Comparison of ENCODE assay signal across 2 cellular contexts in the genomic region with DNA sequence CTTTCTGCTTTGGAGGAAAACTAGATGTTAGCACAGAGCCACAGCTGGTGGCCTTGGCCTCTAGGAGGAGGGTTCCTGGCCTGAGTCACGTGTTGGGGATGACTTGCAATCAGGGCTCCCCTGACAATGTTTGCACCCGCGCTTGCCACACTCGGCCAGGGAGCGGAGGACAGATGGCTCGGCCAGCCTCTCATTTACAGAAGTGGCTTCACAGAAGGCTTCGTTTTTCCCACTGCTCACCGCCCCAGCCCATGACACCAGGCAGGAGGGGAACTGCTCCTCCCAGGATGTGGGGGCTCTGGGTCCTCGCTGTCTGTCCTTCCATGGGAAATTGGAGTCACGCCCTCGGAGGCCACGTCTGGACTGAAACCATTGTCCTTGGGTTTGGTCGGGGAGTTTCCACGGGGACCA.
TF ChIP-seq lines count a peak whose summit lies in the region.

No MANE protein-coding gene starts in this region.

TF ChIP-seq in GM23338, 12 proteins besides CTCF, POLR2A, EP300 and RAD21 (continues in another document):
- TF ChIP-seq EZH2 (IDR thresholded peaks at IDR 0.05; ENCODE audit: low read depth, unreplicated experiment) = no peak
- TF ChIP-seq, protein P1, sequence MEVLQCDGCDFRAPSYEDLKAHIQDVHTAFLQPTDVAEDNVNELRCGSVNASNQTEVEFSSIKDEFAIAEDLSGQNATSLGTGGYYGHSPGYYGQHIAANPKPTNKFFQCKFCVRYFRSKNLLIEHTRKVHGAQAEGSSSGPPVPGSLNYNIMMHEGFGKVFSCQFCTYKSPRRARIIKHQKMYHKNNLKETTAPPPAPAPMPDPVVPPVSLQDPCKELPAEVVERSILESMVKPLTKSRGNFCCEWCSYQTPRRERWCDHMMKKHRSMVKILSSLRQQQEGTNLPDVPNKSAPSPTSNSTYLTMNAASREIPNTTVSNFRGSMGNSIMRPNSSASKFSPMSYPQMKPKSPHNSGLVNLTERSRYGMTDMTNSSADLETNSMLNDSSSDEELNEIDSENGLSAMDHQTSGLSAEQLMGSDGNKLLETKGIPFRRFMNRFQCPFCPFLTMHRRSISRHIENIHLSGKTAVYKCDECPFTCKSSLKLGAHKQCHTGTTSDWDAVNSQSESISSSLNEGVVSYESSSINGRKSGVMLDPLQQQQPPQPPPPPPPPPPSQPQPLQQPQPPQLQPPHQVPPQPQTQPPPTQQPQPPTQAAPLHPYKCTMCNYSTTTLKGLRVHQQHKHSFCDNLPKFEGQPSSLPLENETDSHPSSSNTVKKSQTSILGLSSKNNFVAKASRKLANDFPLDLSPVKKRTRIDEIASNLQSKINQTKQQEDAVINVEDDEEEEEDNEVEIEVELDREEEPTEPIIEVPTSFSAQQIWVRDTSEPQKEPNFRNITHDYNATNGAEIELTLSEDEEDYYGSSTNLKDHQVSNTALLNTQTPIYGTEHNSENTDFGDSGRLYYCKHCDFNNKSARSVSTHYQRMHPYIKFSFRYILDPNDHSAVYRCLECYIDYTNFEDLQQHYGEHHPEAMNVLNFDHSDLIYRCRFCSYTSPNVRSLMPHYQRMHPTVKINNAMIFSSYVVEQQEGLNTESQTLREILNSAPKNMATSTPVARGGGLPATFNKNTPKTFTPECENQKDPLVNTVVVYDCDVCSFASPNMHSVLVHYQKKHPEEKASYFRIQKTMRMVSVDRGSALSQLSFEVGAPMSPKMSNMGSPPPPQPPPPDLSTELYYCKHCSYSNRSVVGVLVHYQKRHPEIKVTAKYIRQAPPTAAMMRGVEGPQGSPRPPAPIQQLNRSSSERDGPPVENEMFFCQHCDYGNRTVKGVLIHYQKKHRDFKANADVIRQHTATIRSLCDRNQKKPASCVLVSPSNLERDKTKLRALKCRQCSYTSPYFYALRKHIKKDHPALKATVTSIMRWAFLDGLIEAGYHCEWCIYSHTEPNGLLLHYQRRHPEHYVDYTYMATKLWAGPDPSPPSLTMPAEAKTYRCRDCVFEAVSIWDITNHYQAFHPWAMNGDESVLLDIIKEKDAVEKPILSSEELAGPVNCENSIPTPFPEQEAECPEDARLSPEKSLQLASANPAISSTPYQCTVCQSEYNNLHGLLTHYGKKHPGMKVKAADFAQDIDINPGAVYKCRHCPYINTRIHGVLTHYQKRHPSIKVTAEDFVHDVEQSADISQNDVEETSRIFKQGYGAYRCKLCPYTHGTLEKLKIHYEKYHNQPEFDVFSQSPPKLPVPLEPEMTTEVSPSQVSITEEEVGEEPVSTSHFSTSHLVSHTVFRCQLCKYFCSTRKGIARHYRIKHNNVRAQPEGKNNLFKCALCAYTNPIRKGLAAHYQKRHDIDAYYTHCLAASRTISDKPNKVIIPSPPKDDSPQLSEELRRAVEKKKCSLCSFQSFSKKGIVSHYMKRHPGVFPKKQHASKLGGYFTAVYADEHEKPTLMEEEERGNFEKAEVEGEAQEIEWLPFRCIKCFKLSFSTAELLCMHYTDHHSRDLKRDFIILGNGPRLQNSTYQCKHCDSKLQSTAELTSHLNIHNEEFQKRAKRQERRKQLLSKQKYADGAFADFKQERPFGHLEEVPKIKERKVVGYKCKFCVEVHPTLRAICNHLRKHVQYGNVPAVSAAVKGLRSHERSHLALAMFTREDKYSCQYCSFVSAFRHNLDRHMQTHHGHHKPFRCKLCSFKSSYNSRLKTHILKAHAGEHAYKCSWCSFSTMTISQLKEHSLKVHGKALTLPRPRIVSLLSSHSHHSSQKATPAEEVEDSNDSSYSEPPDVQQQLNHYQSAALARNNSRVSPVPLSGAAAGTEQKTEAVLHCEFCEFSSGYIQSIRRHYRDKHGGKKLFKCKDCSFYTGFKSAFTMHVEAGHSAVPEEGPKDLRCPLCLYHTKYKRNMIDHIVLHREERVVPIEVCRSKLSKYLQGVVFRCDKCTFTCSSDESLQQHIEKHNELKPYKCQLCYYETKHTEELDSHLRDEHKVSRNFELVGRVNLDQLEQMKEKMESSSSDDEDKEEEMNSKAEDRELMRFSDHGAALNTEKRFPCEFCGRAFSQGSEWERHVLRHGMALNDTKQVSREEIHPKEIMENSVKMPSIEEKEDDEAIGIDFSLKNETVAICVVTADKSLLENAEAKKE (CRISPR knock-in tag; IDR thresholded peaks at IDR 0.05) = no peak
- no peak for TF ChIP-seq POLR2AphosphoS5 (IDR thresholded peaks at IDR 0.05; ENCODE audit: low read depth)
- TF ChIP-seq ZNF331 (CRISPR knock-in tag; IDR thresholded peaks at IDR 0.05; ENCODE audit: low read depth) = no peak
- no peak for TF ChIP-seq ZNF114 (CRISPR knock-in tag; IDR thresholded peaks at IDR 0.05)
- TF ChIP-seq STAT1 (IDR thresholded peaks at IDR 0.05; ENCODE audit: unreplicated experiment) = no peak
- no peak for TF ChIP-seq JUNB (IDR thresholded peaks at IDR 0.05; ENCODE audit: unreplicated experiment)
- no peak for TF ChIP-seq EZH2phosphoT487 (IDR thresholded peaks at IDR 0.05; ENCODE audit: unreplicated experiment)
- TF ChIP-seq NANOG (IDR thresholded peaks at IDR 0.05; ENCODE audit: borderline replicate concordance) = no peak
- TF ChIP-seq, protein P2, sequence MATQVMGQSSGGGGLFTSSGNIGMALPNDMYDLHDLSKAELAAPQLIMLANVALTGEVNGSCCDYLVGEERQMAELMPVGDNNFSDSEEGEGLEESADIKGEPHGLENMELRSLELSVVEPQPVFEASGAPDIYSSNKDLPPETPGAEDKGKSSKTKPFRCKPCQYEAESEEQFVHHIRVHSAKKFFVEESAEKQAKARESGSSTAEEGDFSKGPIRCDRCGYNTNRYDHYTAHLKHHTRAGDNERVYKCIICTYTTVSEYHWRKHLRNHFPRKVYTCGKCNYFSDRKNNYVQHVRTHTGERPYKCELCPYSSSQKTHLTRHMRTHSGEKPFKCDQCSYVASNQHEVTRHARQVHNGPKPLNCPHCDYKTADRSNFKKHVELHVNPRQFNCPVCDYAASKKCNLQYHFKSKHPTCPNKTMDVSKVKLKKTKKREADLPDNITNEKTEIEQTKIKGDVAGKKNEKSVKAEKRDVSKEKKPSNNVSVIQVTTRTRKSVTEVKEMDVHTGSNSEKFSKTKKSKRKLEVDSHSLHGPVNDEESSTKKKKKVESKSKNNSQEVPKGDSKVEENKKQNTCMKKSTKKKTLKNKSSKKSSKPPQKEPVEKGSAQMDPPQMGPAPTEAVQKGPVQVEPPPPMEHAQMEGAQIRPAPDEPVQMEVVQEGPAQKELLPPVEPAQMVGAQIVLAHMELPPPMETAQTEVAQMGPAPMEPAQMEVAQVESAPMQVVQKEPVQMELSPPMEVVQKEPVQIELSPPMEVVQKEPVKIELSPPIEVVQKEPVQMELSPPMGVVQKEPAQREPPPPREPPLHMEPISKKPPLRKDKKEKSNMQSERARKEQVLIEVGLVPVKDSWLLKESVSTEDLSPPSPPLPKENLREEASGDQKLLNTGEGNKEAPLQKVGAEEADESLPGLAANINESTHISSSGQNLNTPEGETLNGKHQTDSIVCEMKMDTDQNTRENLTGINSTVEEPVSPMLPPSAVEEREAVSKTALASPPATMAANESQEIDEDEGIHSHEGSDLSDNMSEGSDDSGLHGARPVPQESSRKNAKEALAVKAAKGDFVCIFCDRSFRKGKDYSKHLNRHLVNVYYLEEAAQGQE (IDR thresholded peaks at IDR 0.05; ENCODE audit: unreplicated experiment) = no peak

TF ChIP-seq in H1, 55 proteins besides CTCF, POLR2A, EP300 and RAD21:
- TF ChIP-seq, protein P3, sequence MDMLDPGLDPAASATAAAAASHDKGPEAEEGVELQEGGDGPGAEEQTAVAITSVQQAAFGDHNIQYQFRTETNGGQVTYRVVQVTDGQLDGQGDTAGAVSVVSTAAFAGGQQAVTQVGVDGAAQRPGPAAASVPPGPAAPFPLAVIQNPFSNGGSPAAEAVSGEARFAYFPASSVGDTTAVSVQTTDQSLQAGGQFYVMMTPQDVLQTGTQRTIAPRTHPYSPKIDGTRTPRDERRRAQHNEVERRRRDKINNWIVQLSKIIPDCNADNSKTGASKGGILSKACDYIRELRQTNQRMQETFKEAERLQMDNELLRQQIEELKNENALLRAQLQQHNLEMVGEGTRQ (IDR thresholded peaks at IDR 0.05; ENCODE audit: low read length) = no peak
- TF ChIP-seq NRF1 (IDR thresholded peaks at IDR 0.05; ENCODE audit: low read depth, low read length) = no peak
- no peak for TF ChIP-seq RNF2 (IDR thresholded peaks at IDR 0.05; ENCODE audit: borderline replicate concordance, low read depth, low read length, missing control alignments, poor library complexity, severe bottlenecking)
- TF ChIP-seq, protein P4, sequence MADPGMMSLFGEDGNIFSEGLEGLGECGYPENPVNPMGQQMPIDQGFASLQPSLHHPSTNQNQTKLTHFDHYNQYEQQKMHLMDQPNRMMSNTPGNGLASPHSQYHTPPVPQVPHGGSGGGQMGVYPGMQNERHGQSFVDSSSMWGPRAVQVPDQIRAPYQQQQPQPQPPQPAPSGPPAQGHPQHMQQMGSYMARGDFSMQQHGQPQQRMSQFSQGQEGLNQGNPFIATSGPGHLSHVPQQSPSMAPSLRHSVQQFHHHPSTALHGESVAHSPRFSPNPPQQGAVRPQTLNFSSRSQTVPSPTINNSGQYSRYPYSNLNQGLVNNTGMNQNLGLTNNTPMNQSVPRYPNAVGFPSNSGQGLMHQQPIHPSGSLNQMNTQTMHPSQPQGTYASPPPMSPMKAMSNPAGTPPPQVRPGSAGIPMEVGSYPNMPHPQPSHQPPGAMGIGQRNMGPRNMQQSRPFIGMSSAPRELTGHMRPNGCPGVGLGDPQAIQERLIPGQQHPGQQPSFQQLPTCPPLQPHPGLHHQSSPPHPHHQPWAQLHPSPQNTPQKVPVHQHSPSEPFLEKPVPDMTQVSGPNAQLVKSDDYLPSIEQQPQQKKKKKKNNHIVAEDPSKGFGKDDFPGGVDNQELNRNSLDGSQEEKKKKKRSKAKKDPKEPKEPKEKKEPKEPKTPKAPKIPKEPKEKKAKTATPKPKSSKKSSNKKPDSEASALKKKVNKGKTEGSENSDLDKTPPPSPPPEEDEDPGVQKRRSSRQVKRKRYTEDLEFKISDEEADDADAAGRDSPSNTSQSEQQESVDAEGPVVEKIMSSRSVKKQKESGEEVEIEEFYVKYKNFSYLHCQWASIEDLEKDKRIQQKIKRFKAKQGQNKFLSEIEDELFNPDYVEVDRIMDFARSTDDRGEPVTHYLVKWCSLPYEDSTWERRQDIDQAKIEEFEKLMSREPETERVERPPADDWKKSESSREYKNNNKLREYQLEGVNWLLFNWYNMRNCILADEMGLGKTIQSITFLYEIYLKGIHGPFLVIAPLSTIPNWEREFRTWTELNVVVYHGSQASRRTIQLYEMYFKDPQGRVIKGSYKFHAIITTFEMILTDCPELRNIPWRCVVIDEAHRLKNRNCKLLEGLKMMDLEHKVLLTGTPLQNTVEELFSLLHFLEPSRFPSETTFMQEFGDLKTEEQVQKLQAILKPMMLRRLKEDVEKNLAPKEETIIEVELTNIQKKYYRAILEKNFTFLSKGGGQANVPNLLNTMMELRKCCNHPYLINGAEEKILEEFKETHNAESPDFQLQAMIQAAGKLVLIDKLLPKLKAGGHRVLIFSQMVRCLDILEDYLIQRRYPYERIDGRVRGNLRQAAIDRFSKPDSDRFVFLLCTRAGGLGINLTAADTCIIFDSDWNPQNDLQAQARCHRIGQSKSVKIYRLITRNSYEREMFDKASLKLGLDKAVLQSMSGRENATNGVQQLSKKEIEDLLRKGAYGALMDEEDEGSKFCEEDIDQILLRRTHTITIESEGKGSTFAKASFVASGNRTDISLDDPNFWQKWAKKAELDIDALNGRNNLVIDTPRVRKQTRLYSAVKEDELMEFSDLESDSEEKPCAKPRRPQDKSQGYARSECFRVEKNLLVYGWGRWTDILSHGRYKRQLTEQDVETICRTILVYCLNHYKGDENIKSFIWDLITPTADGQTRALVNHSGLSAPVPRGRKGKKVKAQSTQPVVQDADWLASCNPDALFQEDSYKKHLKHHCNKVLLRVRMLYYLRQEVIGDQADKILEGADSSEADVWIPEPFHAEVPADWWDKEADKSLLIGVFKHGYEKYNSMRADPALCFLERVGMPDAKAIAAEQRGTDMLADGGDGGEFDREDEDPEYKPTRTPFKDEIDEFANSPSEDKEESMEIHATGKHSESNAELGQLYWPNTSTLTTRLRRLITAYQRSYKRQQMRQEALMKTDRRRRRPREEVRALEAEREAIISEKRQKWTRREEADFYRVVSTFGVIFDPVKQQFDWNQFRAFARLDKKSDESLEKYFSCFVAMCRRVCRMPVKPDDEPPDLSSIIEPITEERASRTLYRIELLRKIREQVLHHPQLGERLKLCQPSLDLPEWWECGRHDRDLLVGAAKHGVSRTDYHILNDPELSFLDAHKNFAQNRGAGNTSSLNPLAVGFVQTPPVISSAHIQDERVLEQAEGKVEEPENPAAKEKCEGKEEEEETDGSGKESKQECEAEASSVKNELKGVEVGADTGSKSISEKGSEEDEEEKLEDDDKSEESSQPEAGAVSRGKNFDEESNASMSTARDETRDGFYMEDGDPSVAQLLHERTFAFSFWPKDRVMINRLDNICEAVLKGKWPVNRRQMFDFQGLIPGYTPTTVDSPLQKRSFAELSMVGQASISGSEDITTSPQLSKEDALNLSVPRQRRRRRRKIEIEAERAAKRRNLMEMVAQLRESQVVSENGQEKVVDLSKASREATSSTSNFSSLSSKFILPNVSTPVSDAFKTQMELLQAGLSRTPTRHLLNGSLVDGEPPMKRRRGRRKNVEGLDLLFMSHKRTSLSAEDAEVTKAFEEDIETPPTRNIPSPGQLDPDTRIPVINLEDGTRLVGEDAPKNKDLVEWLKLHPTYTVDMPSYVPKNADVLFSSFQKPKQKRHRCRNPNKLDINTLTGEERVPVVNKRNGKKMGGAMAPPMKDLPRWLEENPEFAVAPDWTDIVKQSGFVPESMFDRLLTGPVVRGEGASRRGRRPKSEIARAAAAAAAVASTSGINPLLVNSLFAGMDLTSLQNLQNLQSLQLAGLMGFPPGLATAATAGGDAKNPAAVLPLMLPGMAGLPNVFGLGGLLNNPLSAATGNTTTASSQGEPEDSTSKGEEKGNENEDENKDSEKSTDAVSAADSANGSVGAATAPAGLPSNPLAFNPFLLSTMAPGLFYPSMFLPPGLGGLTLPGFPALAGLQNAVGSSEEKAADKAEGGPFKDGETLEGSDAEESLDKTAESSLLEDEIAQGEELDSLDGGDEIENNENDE (IDR thresholded peaks at IDR 0.05; ENCODE audit: insufficient replicate concordance, low read length) = no peak
- TF ChIP-seq EGR1 (IDR thresholded peaks at IDR 0.05; ENCODE audit: borderline replicate concordance, low read depth, low read length) = no peak
- TF ChIP-seq NANOG (IDR thresholded peaks at IDR 0.05; ENCODE audit: insufficient read depth, low read depth, low read length, poor library complexity, severe bottlenecking) = no peak
- no peak for TF ChIP-seq PHF8 (conservative IDR thresholded peaks at IDR 0.05; ENCODE audit: low read depth, low read length)
- TF ChIP-seq E2F6 (IDR thresholded peaks at IDR 0.05) = no peak
- TF ChIP-seq KDM4A (IDR thresholded peaks at IDR 0.05; ENCODE audit: low read depth, low read length, severe bottlenecking) = no peak
- no peak for TF ChIP-seq YY1 (IDR thresholded peaks at IDR 0.05; ENCODE audit: low read depth, low read length)
- no peak for TF ChIP-seq JUN (IDR thresholded peaks at IDR 0.05; ENCODE audit: low read depth, low read length)
- TF ChIP-seq GTF2F1 (IDR thresholded peaks at IDR 0.05; ENCODE audit: borderline replicate concordance, low read depth, low read length) = no peak
- TF ChIP-seq SIX5 (IDR thresholded peaks at IDR 0.05; ENCODE audit: low read depth, low read length) = no peak
- no peak for TF ChIP-seq SP4 (IDR thresholded peaks at IDR 0.05; ENCODE audit: low read length)
- no peak for TF ChIP-seq MAFK (IDR thresholded peaks at IDR 0.05; ENCODE audit: low read depth, low read length)
- no peak for TF ChIP-seq SAP30 (IDR thresholded peaks at IDR 0.05; ENCODE audit: insufficient read depth, insufficient replicate concordance, low read length)
- TF ChIP-seq POU5F1 (IDR thresholded peaks at IDR 0.05; ENCODE audit: low read depth, low read length) = no peak
- no peak for TF ChIP-seq TEAD4 (IDR thresholded peaks at IDR 0.05; ENCODE audit: low read depth, low read length)
- TF ChIP-seq CHD1 (IDR thresholded peaks at IDR 0.05; ENCODE audit: low read depth, low read length) = no peak
TF ChIP-seq in H1: peak in this region for 0.
